Comparison of ENCODE assay signal across 12 cellular contexts in genomic region chr16:743794-744500, GRCh38. TPM values are rescaled to one million over a fixed set of nuclear protein-coding genes. Genes with fewer than 3 reads are reported as not detected.
DNase-seq lines count a peak whose midpoint lies in the region; ATAC-seq and TF ChIP-seq lines count a peak whose summit lies in the region.
"Had no signal": no experiment of that assay in that cellular context is flagged by ENCODE, and none has a peak within 500 bp of the region (broad histone marks: within the 10 kb centered on the region; RNA-seq: fewer than 3 reads in every experiment).

No MANE protein-coding gene starts in this region.

- no peaks in the 10 kb centered on the region for H4K20me1 ChIP-seq in SK-N-SH (ENCODE audit: insufficient read depth)
- H4K20me1 ChIP-seq in OCI-LY1 (ENCODE audit: insufficient read depth, low read length), result no peaks in the 10 kb centered on the region

- H3K4me3 ChIP-seq in SK-N-SH (ENCODE audit: low read depth in 2 of 2, low read length in 1 of 2), result no peak overlapping the region
- no peak overlapping the region for H3K4me3 ChIP-seq in OCI-LY1 (ENCODE audit: low read depth, low read length, poor library complexity, severe bottlenecking)
- no peak overlapping the region for H3K4me3 ChIP-seq in neuronal stem cell (ENCODE audit: low read length in 2 of 2)
- H3K4me3 ChIP-seq: A549, MG63, thyroid gland had no signal

- peak overlapping the region; percentile 80 for H3K23ac ChIP-seq in neuronal stem cell (ENCODE audit: low read depth, low read length, poor library complexity)

- CTCF ChIA-PET in SK-N-SH (lab: Yijun Ruan, JAX), result interaction anchor here (1.0 to 4.5 kb wide), 7 partner anchors 18 to 312 kb away, joined by 3 to 23 read pairs (median 4); partner anchors contain the start of genes ANTKMT and CCDC78

- no peak overlapping the region for H3K9ac ChIP-seq in SK-N-SH
- no peak overlapping the region for H3K9ac ChIP-seq in OCI-LY1 (ENCODE audit: low read length)
- no peak overlapping the region for H3K9ac ChIP-seq in neuronal stem cell (ENCODE audit: low read depth, low read length, poor library complexity)

- H2BK120ac ChIP-seq in neuronal stem cell (ENCODE audit: low read depth, low read length), result no peak overlapping the region

- TF ChIP-seq CTCF in SK-N-SH (IDR thresholded peaks at IDR 0.05) (peak; percentile 27), OCI-LY1 (IDR thresholded peaks at IDR 0.05; ENCODE audit: low read length) (peak; percentile 17; the same call in 1 of the 2 replicates)

- H3K36me3 ChIP-seq in SK-N-SH (replicated peaks in 1 of 2; ENCODE audit: control insufficient read depth in 1 of 2, insufficient read depth in 2 of 2, low read length in 1 of 2) (no peaks in the 10 kb centered on the region), OCI-LY1 (ENCODE audit: insufficient read depth, low read length) (no peaks in the 10 kb centered on the region), neuronal stem cell (replicated peaks in 1 of 2; ENCODE audit: control insufficient read depth in 2 of 2, insufficient read depth in 2 of 2, low read length in 2 of 2) (no peaks in the 10 kb centered on the region)
- H3K36me3 ChIP-seq: thyroid gland had no signal

- H2AFZ ChIP-seq in SK-N-SH (ENCODE audit: low read depth), result no peak overlapping the region
- H2AFZ ChIP-seq in OCI-LY1 (ENCODE audit: low read length), result no peak overlapping the region
- H2AFZ ChIP-seq in neuronal stem cell (ENCODE audit: low read length), result no peak overlapping the region

- H2BK5ac ChIP-seq in neuronal stem cell (ENCODE audit: low read length), result peak overlapping the region; percentile 39

- no peak for ATAC-seq in SK-N-SH treated with all-trans-retinoic acid at 6 μM for 48 hours
- ATAC-seq: activated CD8-positive, alpha-beta memory T cell treated with anti-CD3 and anti-CD28 coated beads, Interleukin-2, amount 10 ng/mL, durations not matched to agents 7 days and 5 days had no signal

- peak overlapping the region; percentile 28 for H3K18ac ChIP-seq in neuronal stem cell (ENCODE audit: low read length)

- H2BK12ac ChIP-seq in neuronal stem cell (ENCODE audit: low read length), result peak overlapping the region; percentile 16

- H2BK15ac ChIP-seq in neuronal stem cell (ENCODE audit: low read length), result peak overlapping the region; percentile 67

- H3K27ac ChIP-seq in SK-N-SH (ENCODE audit: low read depth in 2 of 2, low read length in 1 of 2) (no peak overlapping the region), OCI-LY1 (ENCODE audit: low read depth, low read length, poor library complexity, severe bottlenecking) (no peak overlapping the region), neuronal stem cell (replicated peaks; ENCODE audit: low read length) (no peak overlapping the region)
- H3K27ac ChIP-seq: A549, thyroid gland had no signal

- H4K8ac ChIP-seq in neuronal stem cell (ENCODE audit: low read depth, low read length), result no peak overlapping the region

- H4K91ac ChIP-seq in neuronal stem cell (ENCODE audit: low read depth, low read length, poor library complexity), result no peak overlapping the region

- POLR2A ChIA-PET in SK-N-SH (lab: Yijun Ruan, JAX), result no interaction called here

- no peak for TF ChIP-seq EP300 in SK-N-SH (IDR thresholded peaks at IDR 0.05; ENCODE audit: borderline replicate concordance in 1 of 2, low read depth in 1 of 2, low read length in 1 of 2)

- H2AK5ac ChIP-seq in neuronal stem cell (ENCODE audit: low read depth, low read length), result peak overlapping the region; percentile 84

- peak overlapping the region; percentile 37 for H3K4ac ChIP-seq in neuronal stem cell (ENCODE audit: low read length)

- peaks cover 1% of the 10 kb centered on the region for H3F3A ChIP-seq in SK-N-SH (replicated peaks; ENCODE audit: insufficient read depth)
- no peaks in the 10 kb centered on the region for H3F3A ChIP-seq in OCI-LY1 (ENCODE audit: insufficient read depth, low read length)

- H3K27me3 ChIP-seq in SK-N-SH (ENCODE audit: insufficient read depth), result no peaks in the 10 kb centered on the region
- no peaks in the 10 kb centered on the region for H3K27me3 ChIP-seq in OCI-LY1 (ENCODE audit: insufficient read depth, low read length)
- no peaks in the 10 kb centered on the region for H3K27me3 ChIP-seq in neuronal stem cell (ENCODE audit: control insufficient read depth in 3 of 3, insufficient read depth in 3 of 3, low read depth in 1 of 3, low read length in 3 of 3)
- H3K27me3 ChIP-seq: MG63, thyroid gland had no signal

- peaks cover 14% of the 10 kb centered on the region for H3K79me2 ChIP-seq in SK-N-SH (ENCODE audit: insufficient read depth)
- no peaks in the 10 kb centered on the region for H3K79me2 ChIP-seq in OCI-LY1 (ENCODE audit: insufficient read depth, low read length)

- peaks cover 10% of the 10 kb centered on the region for H3K79me1 ChIP-seq in neuronal stem cell (ENCODE audit: low read depth, low read length)

- H3K4me2 ChIP-seq in SK-N-SH, result no peak overlapping the region
- no peak overlapping the region for H3K4me2 ChIP-seq in OCI-LY1 (ENCODE audit: low read length)
- H3K4me2 ChIP-seq in neuronal stem cell (ENCODE audit: insufficient read depth, low read length, poor library complexity, severe bottlenecking), result no peak overlapping the region
- H3K4me2 ChIP-seq: A549 had no signal

- H3K4me1 ChIP-seq in SK-N-SH (ENCODE audit: control insufficient read depth in 1 of 2, insufficient read depth in 2 of 2, low read depth in 1 of 2, low read length in 1 of 2) (peaks cover 0 to 10% of the 10 kb centered on the region in 2 experiments; a peak in 1 of 4 replicates), OCI-LY1 (ENCODE audit: insufficient read depth, low read length, severe bottlenecking) (peaks cover 17% of the 10 kb centered on the region), neuronal stem cell (ENCODE audit: control insufficient read depth in 2 of 2, insufficient read depth in 1 of 2, low read depth in 1 of 2, low read length in 2 of 2) (peaks cover 4 to 5% of the 10 kb centered on the region in 2 donors)

- DNase-seq in SK-N-SH (peak; percentile 61), neuronal stem cell (ENCODE audit: low spot score) (no peak), NCI-H2196 treated with DMSO at 0.1 percent for 48 hours (lab: John Stamatoyannopoulos, UW; ENCODE audit: unreplicated experiment) (no peak)
- DNase-seq in activated CD4-positive, CD25-positive, alpha-beta regulatory T cell treated with anti-CD3 and anti-CD28 coated beads, Interleukin-2, amount 50 U/mL, for 72 hours, result no peak
- DNase-seq: activated CD8-positive, alpha-beta memory T cell treated with anti-CD3 and anti-CD28 coated beads, Interleukin-2, amount 10 ng/mL, durations not matched to agents 7 days and 5 days; activated naive CD4-positive, alpha-beta T cell treated with Interleukin-2 at 50 U/mL for 16 hours; islet precursor cell; MG63; thyroid gland had no signal

- H3K14ac ChIP-seq in neuronal stem cell (ENCODE audit: low read length), result no peak overlapping the region

- WGBS in SK-N-SH (ENCODE audit: low lambda C conversion rate), result 84% methylated on average over 14 of the region's 21 CpGs
- no CpG with 5 or more reads among the region's 21 CpGs for WGBS in neuronal stem cell (ENCODE audit: extremely low coverage in 2 of 2, insufficient read length in 2 of 2, insufficient replicate concordance in 1 of 2), 2 donors

- H3K9me2 ChIP-seq in SK-N-SH, result no peaks in the 10 kb centered on the region
- no peaks in the 10 kb centered on the region for H3K9me2 ChIP-seq in OCI-LY1 (ENCODE audit: low read depth, low read length)

- TF ChIP-seq RAD21 in SK-N-SH (IDR thresholded peaks at IDR 0.05; ENCODE audit: low read length), result no peak

- H3K9me3 ChIP-seq in SK-N-SH, result no peaks in the 10 kb centered on the region
- no peaks in the 10 kb centered on the region for H3K9me3 ChIP-seq in OCI-LY1 (ENCODE audit: low read length)
- no peaks in the 10 kb centered on the region for H3K9me3 ChIP-seq in neuronal stem cell (replicated peaks in 1 of 2; ENCODE audit: control insufficient read depth in 2 of 2, insufficient read depth in 1 of 2, low read depth in 1 of 2, low read length in 2 of 2)
- H3K9me3 ChIP-seq: A549, MG63, thyroid gland had no signal

TF ChIP-seq in SK-N-SH, 30 proteins besides CTCF, POLR2A, EP300 and RAD21 (continues in another document):
- TF ChIP-seq RCOR1 (IDR thresholded peaks at IDR 0.05; ENCODE audit: low read length) (no peak), YY1 (IDR thresholded peaks at IDR 0.05; ENCODE audit: low read depth) (no peak)

TF ChIP-seq in SK-N-SH treated with all-trans-retinoic acid at 6 μM for 48 hours, 23 proteins besides CTCF, POLR2A, EP300 and RAD21 (continues in another document):
- TF ChIP-seq TCF4 (CRISPR knock-in tag; IDR thresholded peaks at IDR 0.05; ENCODE audit: borderline replicate concordance) (no peak), RARB (CRISPR knock-in tag; IDR thresholded peaks at IDR 0.05) (no peak), ZFP3 (CRISPR knock-in tag; IDR thresholded peaks at IDR 0.05) (no peak)

RNA-seq across cellular contexts. Expression of gene CIAO3, which starts 3.1 kb away (rescaled TPM):
- 14.4 TPM in 2 replicates for polyA plus RNA-seq in SK-N-SH (2012; rRNA removed)
- 5.1 and 8.7 TPM in 2 replicates for polyA plus RNA-seq in SK-N-SH (2012; cell fraction: cytosol; rRNA removed)
- polyA plus RNA-seq in SK-N-SH (2012; cell fraction: nucleus; rRNA removed), result 53.0 and 67.9 TPM in 2 replicates
- 14.9 TPM for polyA plus RNA-seq in neuronal stem cell (2013, experiment 1 of 2)
- polyA plus RNA-seq in neuronal stem cell (2013, experiment 2 of 2), result 15.0 TPM

RNA-seq across cellular contexts. Expression of gene MSLN, which starts 16.6 kb away (rescaled TPM):
- polyA plus RNA-seq in SK-N-SH (2012; rRNA removed), result 0.02 and 0.19 TPM in 2 replicates
- 0.04 and 0.07 TPM in 2 replicates for polyA plus RNA-seq in SK-N-SH (2012; cell fraction: cytosol; rRNA removed)
- polyA plus RNA-seq in SK-N-SH (2012; cell fraction: nucleus; rRNA removed), result 0.64 and 1.0 TPM in 2 replicates
- 0.33 TPM for polyA plus RNA-seq in neuronal stem cell (2013, experiment 1 of 2)
- polyA plus RNA-seq in neuronal stem cell (2013, experiment 2 of 2), result 0.43 TPM

RNA-seq across cellular contexts. Expression of gene HAGHL, which starts 17.0 kb away (rescaled TPM):
- 60.6 and 65.5 TPM in 2 replicates for polyA plus RNA-seq in SK-N-SH (2012; rRNA removed)
- 15.2 and 18.9 TPM in 2 replicates for polyA plus RNA-seq in SK-N-SH (2012; cell fraction: cytosol; rRNA removed)
- polyA plus RNA-seq in SK-N-SH (2012; cell fraction: nucleus; rRNA removed), result 374 and 593 TPM in 2 replicates
- polyA plus RNA-seq in neuronal stem cell (2013, experiment 1 of 2), result 5.3 TPM
- polyA plus RNA-seq in neuronal stem cell (2013, experiment 2 of 2), result 4.6 TPM

RNA-seq across cellular contexts. Expression of gene CCDC78, which starts 17.7 kb away (rescaled TPM):
- polyA plus RNA-seq in SK-N-SH (2012; rRNA removed), result 15.4 and 18.8 TPM in 2 replicates
- polyA plus RNA-seq in SK-N-SH (2012; cell fraction: cytosol; rRNA removed), result 1.4 and 2.8 TPM in 2 replicates
- polyA plus RNA-seq in SK-N-SH (2012; cell fraction: nucleus; rRNA removed), result 160 and 164 TPM in 2 replicates
- polyA plus RNA-seq in neuronal stem cell (2013, experiment 1 of 2), result 1.7 TPM
- 1.4 TPM for polyA plus RNA-seq in neuronal stem cell (2013, experiment 2 of 2)

RNA-seq across cellular contexts. Expression of gene ANTKMT, which starts 23.0 kb away (rescaled TPM):
- 49.5 and 57.4 TPM in 2 replicates for polyA plus RNA-seq in SK-N-SH (2012; rRNA removed)
- polyA plus RNA-seq in SK-N-SH (2012; cell fraction: cytosol; rRNA removed), result 22.6 and 32.2 TPM in 2 replicates
- polyA plus RNA-seq in SK-N-SH (2012; cell fraction: nucleus; rRNA removed), result 144 and 312 TPM in 2 replicates
- polyA plus RNA-seq in neuronal stem cell (2013, experiment 1 of 2), result 30.9 TPM
- polyA plus RNA-seq in neuronal stem cell (2013, experiment 2 of 2), result 29.0 TPM
